ENCODE assay signal across 20 cellular contexts in the genomic region with DNA sequence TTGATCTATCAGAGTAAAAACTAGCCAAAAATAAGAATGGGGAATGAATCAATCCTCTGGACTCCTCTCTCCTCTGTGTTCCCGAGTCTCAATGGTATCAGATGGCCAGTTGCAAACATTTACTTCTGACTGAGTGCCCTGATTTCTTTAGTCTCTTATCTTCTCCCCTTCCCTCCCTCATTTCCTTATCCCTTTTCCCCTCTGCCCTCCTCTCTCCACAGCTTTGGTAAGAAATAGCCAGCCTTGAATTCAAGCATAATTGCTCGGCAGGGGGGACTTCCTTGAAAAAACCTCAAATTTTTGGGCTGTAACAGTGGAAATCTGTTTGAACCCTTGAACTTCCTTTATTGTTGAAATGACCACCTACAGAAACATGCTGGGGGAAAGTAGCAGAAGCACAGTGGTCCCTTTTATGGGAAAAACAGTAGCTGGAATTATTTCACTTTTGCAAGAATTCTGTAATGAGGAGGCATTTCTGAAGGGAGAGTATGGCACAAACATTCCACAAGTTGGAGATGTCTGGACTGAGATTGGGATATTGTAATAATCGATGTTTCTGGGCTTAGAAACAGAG. TPM values are rescaled to one million over a fixed set of nuclear protein-coding genes. Genes with fewer than 3 reads are reported as not detected.
DNase-seq lines count a peak whose midpoint lies in the region; ATAC-seq, FAIRE-seq and TF ChIP-seq lines count a peak whose summit lies in the region.
"Had no signal": no experiment of that assay in that cellular context is flagged by ENCODE, and none has a peak within 500 bp of the region (broad histone marks: within the 10 kb centered on the region; RNA-seq: fewer than 3 reads in every experiment).

No MANE protein-coding gene starts in this region.

- H3K4me3 Mint-ChIP-seq in astrocyte (ENCODE audit: unreplicated experiment) (no peak overlapping the region), HFFc6 (no peak overlapping the region)

- peaks cover 45% of the 10 kb centered on the region for H3K4me1 Mint-ChIP-seq in astrocyte (ENCODE audit: low read depth, unreplicated experiment)
- peaks cover 74% of the 10 kb centered on the region for H3K4me1 Mint-ChIP-seq in HFFc6 (ENCODE audit: low read depth)

- 40% methylated on average over 3 of the region's 3 CpGs for WGBS in smooth muscle cell (ENCODE audit: low lambda C conversion rate)
- WGBS in small intestine, 3 donors, result 37 to 46% (median 37%) methylated on average over 3 of the region's 3 CpGs

- ATAC-seq in HCT116, result no peak
- ATAC-seq in GM18517 (IDR thresholded peaks at IDR 0.05; ENCODE audit: unreplicated experiment), result no peak

- TF ChIP-seq POLR2A in HCT116 (IDR thresholded peaks at IDR 0.05; ENCODE audit: borderline replicate concordance, extremely low read depth, insufficient read depth, insufficient read length), result no peak

- DNase-seq in HCT116 (ENCODE audit: low read depth, low spot score), result no peak
- DNase-seq in astrocyte (ENCODE audit: low read depth), result peak; percentile 73
- no peak for DNase-seq in smooth muscle cell (lab: John Stamatoyannopoulos, UW; ENCODE audit: unreplicated experiment)
- DNase-seq in AG20443 (ENCODE audit: low spot score), result no peak
- no peak for DNase-seq in HFFc6
- no peak for DNase-seq in small intestine
- DNase-seq: activated CD4-positive, alpha-beta T cell treated with anti-CD3 and anti-CD28 coated beads, Interleukin-2, amount 50 U/mL, for 4 hours; amniotic stem cell; cortex of kidney; foreskin fibroblast; MV-4-11; NCI-H2029 treated with DMSO at 0.1 percent for 48 hours; NCI-H526 treated with DMSO at 0.1 percent for 48 hours; SIG-M5; stimulated activated CD4-positive, alpha-beta T cell treated with anti-CD3 and anti-CD28 coated beads, Interleukin-4, amount 100 ng/mL, for 24 hours had no signal

- H3F3A ChIP-seq in smooth muscle cell (ENCODE audit: low read depth), result no peaks in the 10 kb centered on the region

- H3K4me1 ChIP-seq in HCT116 (ENCODE audit: control insufficient read depth in 1 of 2, insufficient read depth in 2 of 2, low read length in 2 of 2) (peaks cover 26 to 59% of the 10 kb centered on the region in 2 experiments), astrocyte (ENCODE audit: insufficient read depth, low read length) (peaks cover 54% of the 10 kb centered on the region), iPS-20b (ENCODE audit: insufficient read depth, low read length) (peaks cover 36% of the 10 kb centered on the region; the same call in 1 of the 2 replicates), smooth muscle cell (ENCODE audit: low read depth) (peaks cover 13% of the 10 kb centered on the region), small intestine (ENCODE audit: control insufficient read depth in 2 of 2, insufficient read depth in 1 of 2, low read depth in 1 of 2, low read length in 1 of 2) (peaks cover 0 to 4% of the 10 kb centered on the region in 2 donors)
- H3K4me1 ChIP-seq: pancreas had no signal

- H3K27ac Mint-ChIP-seq in astrocyte (ENCODE audit: unreplicated experiment) (peak overlapping the region; percentile 66), HFFc6 (no peak overlapping the region)

- no peak overlapping the region for H3K27ac ChIP-seq in HCT116 (ENCODE audit: low read depth, low read length)
- peak overlapping the region; percentile 75 for H3K27ac ChIP-seq in astrocyte (ENCODE audit: low read depth, low read length)
- H3K27ac ChIP-seq in iPS-20b (ENCODE audit: low read length), result no peak overlapping the region
- H3K27ac ChIP-seq in smooth muscle cell (ENCODE audit: low read depth), result no peak overlapping the region
- H3K27ac ChIP-seq in small intestine (ENCODE audit: low read depth in 1 of 2, low read length in 1 of 2), result no peak overlapping the region
- H3K27ac ChIP-seq: pancreas had no signal

- H3K4me2 ChIP-seq in HCT116 (ENCODE audit: low read length) (peak overlapping the region; percentile 84), astrocyte (ENCODE audit: low read length) (peak overlapping the region; percentile 80), smooth muscle cell (peak overlapping the region; percentile 46)

- no peak for TF ChIP-seq CTCF in HCT116 (IDR thresholded peaks at IDR 0.05 in 2 of 3, conservative IDR thresholded peaks at IDR 0.05 in 1 of 3; ENCODE audit: borderline replicate concordance in 1 of 3, insufficient read depth in 1 of 3, low read depth in 2 of 3, low read length in 2 of 3)
- no peak for TF ChIP-seq CTCF in astrocyte (IDR thresholded peaks at IDR 0.05; ENCODE audit: insufficient read depth, low read depth, low read length)
- TF ChIP-seq CTCF in smooth muscle cell (IDR thresholded peaks at IDR 0.05; ENCODE audit: borderline replicate concordance, insufficient read depth, poor library complexity, severe bottlenecking), result no peak
- no peak for TF ChIP-seq CTCF in HFFc6 (IDR thresholded peaks at IDR 0.05)

- FAIRE-seq in astrocyte (lab: Jason Lieb, UNC) (peak; percentile 80), small intestine (lab: Jason Lieb, UNC) (no peak)
- FAIRE-seq: D721Med, G401.6, pancreas had no signal

- H3K9me2 ChIP-seq in HCT116 (ENCODE audit: insufficient read depth), result no peaks in the 10 kb centered on the region

- H3K36me3 ChIP-seq in HCT116 (ENCODE audit: control insufficient read depth in 1 of 2, insufficient read depth in 2 of 2, low read length in 2 of 2) (no peaks in the 10 kb centered on the region), astrocyte (ENCODE audit: insufficient read depth, low read length) (no peaks in the 10 kb centered on the region), iPS-20b (ENCODE audit: insufficient read depth, low read depth, low read length) (no peaks in the 10 kb centered on the region), smooth muscle cell (ENCODE audit: low read depth) (no peaks in the 10 kb centered on the region), small intestine (ENCODE audit: control insufficient read depth in 2 of 2, insufficient read depth in 2 of 2, low read length in 2 of 2) (no peaks in the 10 kb centered on the region)
- H3K36me3 ChIP-seq: pancreas had no signal

- H3K9me3 Mint-ChIP-seq in astrocyte (ENCODE audit: unreplicated experiment), result no peaks in the 10 kb centered on the region
- H3K9me3 Mint-ChIP-seq in HFFc6, result no peaks in the 10 kb centered on the region

- H3K9me3 ChIP-seq in HCT116 (ENCODE audit: control insufficient read depth in 1 of 2, insufficient read depth in 1 of 2, low read depth in 1 of 2, low read length in 2 of 2) (no peaks in the 10 kb centered on the region), astrocyte (ENCODE audit: insufficient read depth, low read depth, low read length) (no peaks in the 10 kb centered on the region), iPS-20b (ENCODE audit: insufficient read depth, low read depth, low read length) (no peaks in the 10 kb centered on the region), smooth muscle cell (replicated peaks; ENCODE audit: low read depth) (no peaks in the 10 kb centered on the region), small intestine (ENCODE audit: control insufficient read depth, low read depth) (no peaks in the 10 kb centered on the region)
- H3K9me3 ChIP-seq: pancreas had no signal

- H3K79me2 ChIP-seq in HCT116 (ENCODE audit: insufficient read depth, low read length) (no peaks in the 10 kb centered on the region), astrocyte (ENCODE audit: insufficient read depth, low read length) (peaks cover 36% of the 10 kb centered on the region), smooth muscle cell (ENCODE audit: low read depth) (peaks cover 10% of the 10 kb centered on the region)

- TF ChIP-seq RAD21 in HCT116 (IDR thresholded peaks at IDR 0.05; ENCODE audit: low read depth), result no peak

- intact Hi-C loops in HCT116 (cut with micrococcal nuclease), result no loop called here

- H3K27me3 Mint-ChIP-seq in astrocyte (ENCODE audit: low read depth, unreplicated experiment) (no peaks in the 10 kb centered on the region), HFFc6 (ENCODE audit: insufficient read depth) (no peaks in the 10 kb centered on the region; the same call in 1 of the 2 replicates)

- POLR2A ChIA-PET in HCT116 (lab: Charles Lee), result no interaction called here

- BruUV-seq in HCT116 (replicated peaks; lab: Mats Ljungman, UMichigan), result no TSS peak

- RAD21 ChIA-PET in HCT116 (lab: Charles Lee; ENCODE audit: low non-redundant PET in 1 of 2, low total read pairs in 2 of 2, uncharacterized antibody in 2 of 2, unreplicated experiment in 2 of 2), result no interaction called here

- CTCF ChIA-PET in HCT116 (lab: Charles Lee), result no interaction called here

- H2AFZ ChIP-seq in HCT116 (ENCODE audit: low read depth, low read length, poor library complexity, severe bottlenecking) (no peak overlapping the region), astrocyte (ENCODE audit: low read depth, low read length) (no peak overlapping the region), smooth muscle cell (ENCODE audit: low read depth) (no peak overlapping the region)

- H3K9ac ChIP-seq in HCT116 (ENCODE audit: low read length), result no peak overlapping the region
- H3K9ac ChIP-seq in astrocyte (ENCODE audit: low read length), result peak overlapping the region; percentile 61
- H3K9ac ChIP-seq in iPS-20b (ENCODE audit: low read depth, low read length), result no peak overlapping the region
- no peak overlapping the region for H3K9ac ChIP-seq in smooth muscle cell (ENCODE audit: low read depth)

- H3K4me3 ChIP-seq in HCT116 (replicated peaks in 1 of 2; ENCODE audit: low read depth in 1 of 2, low read length in 2 of 2), result no peak overlapping the region
- H3K4me3 ChIP-seq in astrocyte (ENCODE audit: insufficient read depth, low read depth, low read length), result peak overlapping the region; percentile 23
- peak overlapping the region; percentile 42 for H3K4me3 ChIP-seq in iPS-20b (ENCODE audit: low read length)
- H3K4me3 ChIP-seq in smooth muscle cell, result no peak overlapping the region
- H3K4me3 ChIP-seq in small intestine (ENCODE audit: low read depth in 1 of 2, low read length in 2 of 2), result no peak overlapping the region
- H3K4me3 ChIP-seq: pancreas had no signal

- H4K20me1 ChIP-seq in HCT116 (ENCODE audit: insufficient read depth) (no peaks in the 10 kb centered on the region), astrocyte (ENCODE audit: insufficient read depth, low read length) (no peaks in the 10 kb centered on the region), smooth muscle cell (ENCODE audit: low read depth) (peaks cover 4% of the 10 kb centered on the region)

- H3K27me3 ChIP-seq in HCT116 (ENCODE audit: insufficient read depth, low read length), result no peaks in the 10 kb centered on the region
- H3K27me3 ChIP-seq in astrocyte (ENCODE audit: insufficient read depth, low read length), result no peaks in the 10 kb centered on the region
- H3K27me3 ChIP-seq in iPS-20b (ENCODE audit: insufficient read depth, low read length), result no peaks in the 10 kb centered on the region
- H3K27me3 ChIP-seq in smooth muscle cell (ENCODE audit: low read depth), result no peaks in the 10 kb centered on the region
- no peaks in the 10 kb centered on the region for H3K27me3 ChIP-seq in small intestine (ENCODE audit: control insufficient read depth in 2 of 2, insufficient read depth in 2 of 2, low read length in 2 of 2)

- H3K36me3 Mint-ChIP-seq in astrocyte (ENCODE audit: low read depth, unreplicated experiment) (no peaks in the 10 kb centered on the region), HFFc6 (ENCODE audit: low read depth) (peaks cover 4% of the 10 kb centered on the region; the same call in 1 of the 2 replicates)

RNA-seq across cellular contexts. Expression of a gene that starts 40.3 kb away (rescaled TPM):
- total RNA-seq in HCT116 (2021; ENCODE audit: unreplicated experiment), result 5.7 TPM
- polyA plus RNA-seq in HCT116 (2012), result 1.6 and 2.3 TPM in 2 replicates
- 6.6 and 8.1 TPM in 2 replicates for total RNA-seq in astrocyte
- 9.6 and 12.9 TPM in 2 replicates for total RNA-seq in smooth muscle cell
- 2.6 and 3.2 TPM in 2 replicates for polyA plus RNA-seq in smooth muscle cell
- total RNA-seq in HFFc6 (2021; fragmentation: NEBNext Ultra II Directional; extraction: Animal tissue kit (Norgen Biotek cat#: 25700)), result 1 to 10 TPM; 2.8 to 6.1 (median 4.9) TPM
- polyA plus RNA-seq in small intestine, result 1 to 10 TPM in 1 of 3 donors, under 1 TPM in 2; under 0.01 to 1.3 (median 0.27) TPM

Comparison
In these comparisons a context has a peak if more than half of its experiments do, and no peak if none do; other contexts are left out.
1. H3K4me3 ChIP-seq: peak in astrocyte (single experiment) and iPS-20b (single experiment); none in HCT116 (0 of 2), smooth muscle cell (single experiment) and small intestine (0 of 2).
2. Peak in every context shown above with its lines, with median percentiles within 50 percentile points of each other: H3K4me2 ChIP-seq.